Comparison of ENCODE assay signal across 8 cellular contexts in genomic region chr12:57838594-57839302, GRCh38. TPM values are rescaled to one million over a fixed set of nuclear protein-coding genes. Genes with fewer than 3 reads are reported as not detected.
DNase-seq lines count a peak whose midpoint lies in the region; ATAC-seq and TF ChIP-seq lines count a peak whose summit lies in the region.

No MANE protein-coding gene starts in this region.

- H3K4me1 ChIP-seq in right cardiac atrium (ENCODE audit: control insufficient read depth, insufficient read depth, low read length) (peaks cover 67% of the 10 kb centered on the region), suprapubic skin (peaks cover 100% of the 10 kb centered on the region)

- peak overlapping the region; percentile 12 for H3K4me3 Mint-ChIP-seq in activated CD8-positive, alpha-beta memory T cell treated with anti-CD3 and anti-CD28 coated beads, Interleukin-2, amount 10 ng/mL, durations not matched to agents 7 days and 5 days

- peak; percentile 65 for ATAC-seq in activated CD8-positive, alpha-beta memory T cell treated with anti-CD3 and anti-CD28 coated beads, Interleukin-2, amount 10 ng/mL, durations not matched to agents 7 days and 5 days
- peak; percentile 2 to 27 for ATAC-seq in right cardiac atrium
- no peak for ATAC-seq in left lobe of liver

- 23% methylated on average over 8 of the region's 8 CpGs for WGBS in right cardiac atrium
- WGBS in suprapubic skin, result 37% methylated on average over 8 of the region's 8 CpGs

- no peaks in the 10 kb centered on the region for H3K36me3 Mint-ChIP-seq in activated CD8-positive, alpha-beta memory T cell treated with anti-CD3 and anti-CD28 coated beads, Interleukin-2, amount 10 ng/mL, durations not matched to agents 7 days and 5 days

- H3K27ac ChIP-seq in right cardiac atrium (ENCODE audit: low read length) (peak overlapping the region; percentile 84), suprapubic skin (peak overlapping the region; percentile 26)

- H3K4me1 Mint-ChIP-seq in activated CD8-positive, alpha-beta memory T cell treated with anti-CD3 and anti-CD28 coated beads, Interleukin-2, amount 10 ng/mL, durations not matched to agents 7 days and 5 days, result peaks cover 86% of the 10 kb centered on the region

- H3K27me3 ChIP-seq in right cardiac atrium (ENCODE audit: control insufficient read depth, insufficient read depth) (no peaks in the 10 kb centered on the region), suprapubic skin (no peaks in the 10 kb centered on the region)

- no peaks in the 10 kb centered on the region for H3K36me3 ChIP-seq in suprapubic skin

- H3K4me3 ChIP-seq in right cardiac atrium (ENCODE audit: low read length) (no peak overlapping the region), suprapubic skin (peak overlapping the region; percentile 1)

- peak overlapping the region; percentile 84 for H3K27ac Mint-ChIP-seq in activated CD8-positive, alpha-beta memory T cell treated with anti-CD3 and anti-CD28 coated beads, Interleukin-2, amount 10 ng/mL, durations not matched to agents 7 days and 5 days

- TF ChIP-seq POLR2A in suprapubic skin (IDR thresholded peaks at IDR 0.05), result no peak

- H3K9me3 ChIP-seq in right cardiac atrium (ENCODE audit: control insufficient read depth, low read length) (no peaks in the 10 kb centered on the region), suprapubic skin (no peaks in the 10 kb centered on the region)

- CTCF ChIA-PET in activated CD8-positive, alpha-beta memory T cell treated with anti-CD3 and anti-CD28 coated beads, Interleukin-2, amount 10 ng/mL, durations not matched to agents 7 days and 5 days (lab: Charles Lee), result interaction anchor here (1.4 to 7.7 kb wide), 5 partner anchors 9 to 73 kb away, joined by 3 to 56 read pairs (median 8); partner anchors contain the start of genes CTDSP2 and TSFM

- TF ChIP-seq CTCF in suprapubic skin (IDR thresholded peaks at IDR 0.05), result no peak

- intact Hi-C loops in right cardiac atrium (cut with DNase I), result no loop called here

- DNase-seq in activated CD8-positive, alpha-beta memory T cell treated with anti-CD3 and anti-CD28 coated beads, Interleukin-2, amount 10 ng/mL, durations not matched to agents 7 days and 5 days, result peak; percentile 67
- no peak for DNase-seq in activated CD8-positive, alpha-beta memory T cell treated with anti-CD3 and anti-CD28 coated beads for 24 hours
- DNase-seq in UCSD-AML1 (lab: John Stamatoyannopoulos, UW; ENCODE audit: unreplicated experiment), result peak; percentile 44
- DNase-seq in right cardiac atrium, result no peak
- DNase-seq in suprapubic skin (ENCODE audit: low spot score in 2 of 2), result no peak
- DNase-seq in SIG-M5 treated with dmso at 0.1 percent for 504 hours (lab: John Stamatoyannopoulos, UW; ENCODE audit: unreplicated experiment), result no peak
- no peak for DNase-seq in NCI-H2081 treated with DMSO at 0.1 percent for 48 hours (lab: John Stamatoyannopoulos, UW)
- no peak for DNase-seq in left lobe of liver (ENCODE audit: low spot score)

- H3K27me3 Mint-ChIP-seq in activated CD8-positive, alpha-beta memory T cell treated with anti-CD3 and anti-CD28 coated beads, Interleukin-2, amount 10 ng/mL, durations not matched to agents 7 days and 5 days, result no peaks in the 10 kb centered on the region

- no peaks in the 10 kb centered on the region for H3K9me3 Mint-ChIP-seq in activated CD8-positive, alpha-beta memory T cell treated with anti-CD3 and anti-CD28 coated beads, Interleukin-2, amount 10 ng/mL, durations not matched to agents 7 days and 5 days (ENCODE audit: low read depth)

- no peak for TF ChIP-seq EP300 in suprapubic skin (IDR thresholded peaks at IDR 0.05)

RNA-seq across cellular contexts. Expression of gene CTDSP2, which starts 7.8 kb away (rescaled TPM):
- total RNA-seq in activated CD8-positive, alpha-beta memory T cell treated with anti-CD3 and anti-CD28 coated beads, Interleukin-2, amount 10 ng/mL, durations not matched to agents 7 days and 5 days, result 100 to 1,000 TPM in 1 of 2 experiments, 10 to 100 TPM in 1; 76.2 to 103 TPM
- total RNA-seq in right cardiac atrium (100 to 1,000 TPM in 2 of 4 donors, 10 to 100 TPM in 2; 94.3 to 116 (median 103) TPM), suprapubic skin (100 to 1,000 TPM; 147 to 240 (median 215) TPM), left lobe of liver (86.3 TPM)
- polyA plus RNA-seq in right cardiac atrium, result 41.7 TPM

RNA-seq across cellular contexts. Expression of gene AVIL, which starts 20.2 kb away (rescaled TPM):
- total RNA-seq in activated CD8-positive, alpha-beta memory T cell treated with anti-CD3 and anti-CD28 coated beads, Interleukin-2, amount 10 ng/mL, durations not matched to agents 7 days and 5 days, result 1 to 10 TPM in 1 of 2 experiments, under 1 TPM in 1; 0.79 to 2.0 TPM
- 1 to 10 TPM; 2.6 to 4.1 (median 3.2) TPM for total RNA-seq in right cardiac atrium
- polyA plus RNA-seq in right cardiac atrium, result 3.2 TPM
- 10 to 100 TPM in 2 of 4 donors, 1 to 10 TPM in 2; 4.7 to 96.5 (median 10.0) TPM for total RNA-seq in suprapubic skin
- 5.1 TPM for total RNA-seq in left lobe of liver

RNA-seq across cellular contexts. Expression of gene TSFM, which starts 56.2 kb away (rescaled TPM):
- total RNA-seq in activated CD8-positive, alpha-beta memory T cell treated with anti-CD3 and anti-CD28 coated beads, Interleukin-2, amount 10 ng/mL, durations not matched to agents 7 days and 5 days, result 10 to 100 TPM; 32.2 to 45.8 TPM
- total RNA-seq in right cardiac atrium (10 to 100 TPM; 28.9 to 36.1 (median 33.0) TPM), suprapubic skin (10 to 100 TPM; 19.6 to 35.4 (median 29.1) TPM), left lobe of liver (30.0 TPM)
- polyA plus RNA-seq in right cardiac atrium, result 50.7 TPM

Comparison
In these comparisons a context has a peak if more than half of its experiments do, and no peak if none do; other contexts are left out.
1. DNase-seq: peak in activated CD8-positive, alpha-beta memory T cell treated with anti-CD3 and anti-CD28 coated beads, Interleukin-2, amount 10 ng/mL, durations not matched to agents 7 days and 5 days (single experiment) and UCSD-AML1 (single experiment); none in activated CD8-positive, alpha-beta memory T cell treated with anti-CD3 and anti-CD28 coated beads for 24 hours (single experiment), right cardiac atrium (0 of 3), suprapubic skin (0 of 2), SIG-M5 treated with dmso at 0.1 percent for 504 hours (single experiment), NCI-H2081 treated with DMSO at 0.1 percent for 48 hours (single experiment) and left lobe of liver (single experiment).